Comparison of ENCODE assay signal across 23 cellular contexts in genomic region chr2:39306626-39307025, GRCh38.
"Had no signal": no experiment of that assay in that cellular context is flagged by ENCODE, and none has a peak within 500 bp of the region (broad histone marks: within the 10 kb centered on the region; RNA-seq: fewer than 3 reads in every experiment).

No MANE protein-coding gene starts in this region.

- H3K27me3 Mint-ChIP-seq: activated naive CD8-positive, alpha-beta T cell treated with anti-CD3 and anti-CD28 coated beads for 36 hours; activated T-cell treated with anti-CD3 and anti-CD28 coated beads, Interleukin-2, amount 50 U/mL, for 24 hours; activated T-helper 17 cell treated with anti-CD3 and anti-CD28 coated beads, Interleukin-2, amount 50 U/mL, for 72 hours; progenitor cell of endocrine pancreas; stimulated activated naive B cell treated with anti-CD40 and anti-IgM and Interleukin-4, amounts not matched to agents 10 μg/mL and 1 μg/mL and 100 μg/mL, for 72 hours had no signal

- H3K27ac ChIP-seq: hepatocyte, lower lobe of right lung, sigmoid colon, thoracic aorta, upper lobe of left lung had no signal

- H3K27me3 ChIP-seq: hepatocyte, sigmoid colon, upper lobe of left lung had no signal

- H3K4me3 ChIP-seq: hepatocyte, lower lobe of right lung, sigmoid colon, thoracic aorta, upper lobe of left lung had no signal

- ATAC-seq: activated T-helper 17 cell treated with anti-CD3 and anti-CD28 coated beads, Interleukin-2, amount 50 U/mL, for 72 hours; left lobe of liver; lower lobe of right lung; natural killer cell; stimulated activated naive B cell treated with anti-CD40 and anti-IgM and Interleukin-4, amounts not matched to agents 10 μg/mL and 1 μg/mL and 100 μg/mL, for 72 hours had no signal

- H2AFZ ChIP-seq: hepatocyte had no signal

- FAIRE-seq: bronchial epithelial cell had no signal

- H3K4me2 ChIP-seq: hepatocyte had no signal

- H3K27ac Mint-ChIP-seq: activated naive CD8-positive, alpha-beta T cell treated with anti-CD3 and anti-CD28 coated beads for 36 hours; activated T-cell treated with anti-CD3 and anti-CD28 coated beads, Interleukin-2, amount 50 U/mL, for 24 hours; activated T-helper 17 cell treated with anti-CD3 and anti-CD28 coated beads, Interleukin-2, amount 50 U/mL, for 72 hours; immature natural killer cell; natural killer cell; progenitor cell of endocrine pancreas; stimulated activated naive B cell treated with anti-CD40 and anti-IgM and Interleukin-4, amounts not matched to agents 10 μg/mL and 1 μg/mL and 100 μg/mL, for 72 hours had no signal

- H3K36me3 ChIP-seq: thoracic aorta had no signal

- H3K9me3 Mint-ChIP-seq: activated naive CD8-positive, alpha-beta T cell treated with anti-CD3 and anti-CD28 coated beads for 36 hours; activated T-cell treated with anti-CD3 and anti-CD28 coated beads, Interleukin-2, amount 50 U/mL, for 24 hours; activated T-helper 17 cell treated with anti-CD3 and anti-CD28 coated beads, Interleukin-2, amount 50 U/mL, for 72 hours; immature natural killer cell; natural killer cell; stimulated activated naive B cell treated with anti-CD40 and anti-IgM and Interleukin-4, amounts not matched to agents 10 μg/mL and 1 μg/mL and 100 μg/mL, for 72 hours had no signal

- H3K9me3 ChIP-seq: lower lobe of right lung, sigmoid colon, thoracic aorta, upper lobe of left lung had no signal

- H3K4me1 Mint-ChIP-seq: activated naive CD8-positive, alpha-beta T cell treated with anti-CD3 and anti-CD28 coated beads for 36 hours; activated T-helper 17 cell treated with anti-CD3 and anti-CD28 coated beads, Interleukin-2, amount 50 U/mL, for 72 hours; immature natural killer cell; natural killer cell; stimulated activated naive B cell treated with anti-CD40 and anti-IgM and Interleukin-4, amounts not matched to agents 10 μg/mL and 1 μg/mL and 100 μg/mL, for 72 hours had no signal

- H3K4me1 ChIP-seq: lower lobe of right lung, upper lobe of left lung had no signal

- DNase-seq: activated naive CD4-positive, alpha-beta T cell treated with Interleukin-2 at 50 U/mL for 16 hours; activated naive CD8-positive, alpha-beta T cell treated with anti-CD3 and anti-CD28 coated beads for 36 hours; activated T-cell treated with anti-CD3 and anti-CD28 coated beads, Interleukin-2, amount 50 U/mL, for 24 hours; amniotic stem cell; dermis blood vessel endothelial cell; effector CD8-positive, alpha-beta T cell; foreskin melanocyte; immature natural killer cell; lower lobe of right lung; natural killer cell; retina; sigmoid colon; stimulated activated CD4-positive, alpha-beta T cell treated with anti-CD3 and anti-CD28 coated beads, Interleukin-2, amount 100 ng/mL, for 48 hours; stimulated activated CD8-positive, alpha-beta memory T cell treated with anti-CD3 and anti-CD28 coated beads, Interleukin-4, amount 100 ng/mL, for 48 hours; stimulated activated naive B cell treated with anti-CD40 and anti-IgM and Interleukin-4, amounts not matched to agents 10 μg/mL and 1 μg/mL and 100 μg/mL, for 72 hours; T-helper 1 cell; upper lobe of left lung had no signal

- H3K79me2 ChIP-seq: hepatocyte had no signal

- H3K4me3 Mint-ChIP-seq: activated naive CD8-positive, alpha-beta T cell treated with anti-CD3 and anti-CD28 coated beads for 36 hours; activated T-cell treated with anti-CD3 and anti-CD28 coated beads, Interleukin-2, amount 50 U/mL, for 24 hours; activated T-helper 17 cell treated with anti-CD3 and anti-CD28 coated beads, Interleukin-2, amount 50 U/mL, for 72 hours; immature natural killer cell; natural killer cell; stimulated activated naive B cell treated with anti-CD40 and anti-IgM and Interleukin-4, amounts not matched to agents 10 μg/mL and 1 μg/mL and 100 μg/mL, for 72 hours had no signal

- H3K36me3 Mint-ChIP-seq: activated naive CD8-positive, alpha-beta T cell treated with anti-CD3 and anti-CD28 coated beads for 36 hours; natural killer cell had no signal
